In genomic region chr22:37259540-37260029, GRCh38 we compare ENCODE assay signal across 8 cellular contexts. TPM values are rescaled to one million over a fixed set of nuclear protein-coding genes. Genes with fewer than 3 reads are reported as not detected.
DNase-seq lines count a peak whose midpoint lies in the region; ATAC-seq, FAIRE-seq and TF ChIP-seq lines count a peak whose summit lies in the region.

No MANE protein-coding gene starts in this region.

- ATAC-seq in naive thymus-derived CD4-positive, alpha-beta T cell: peak; percentile 65
- no peak for ATAC-seq in GM18873 (IDR thresholded peaks at IDR 0.05; ENCODE audit: low FRiP score, unreplicated experiment)
- no peak for ATAC-seq in GM18519 (IDR thresholded peaks at IDR 0.05; ENCODE audit: low FRiP score, unreplicated experiment)

- no peak for FAIRE-seq in bronchial epithelial cell (lab: Jason Lieb, UNC)

- peaks cover 0 to 11% (median 3%) of the 10 kb centered on the region in 11 donors for H3K9me3 Mint-ChIP-seq in naive thymus-derived CD4-positive, alpha-beta T cell

- H3K9ac ChIP-seq in Karpas-422 (ENCODE audit: low read length): peak overlapping the region; percentile 42

- no peak overlapping the region for H3K27ac ChIP-seq in Karpas-422 (ENCODE audit: low read length)
- no peak overlapping the region for H3K27ac ChIP-seq in naive thymus-derived CD4-positive, alpha-beta T cell (ENCODE audit: low read depth, low read length)

- H3K4me3 Mint-ChIP-seq in naive thymus-derived CD4-positive, alpha-beta T cell: peak overlapping the region in 9 of 10 donors; percentile 33 to 74 (median 62)

- no peak overlapping the region for H3K4me3 ChIP-seq in Karpas-422 (ENCODE audit: low read length)
- no peak overlapping the region for H3K4me3 ChIP-seq in bronchial epithelial cell (ENCODE audit: low read depth, low read length)
- H3K4me3 ChIP-seq in naive thymus-derived CD4-positive, alpha-beta T cell (ENCODE audit: low read length): no peak overlapping the region

- peaks cover 30% of the 10 kb centered on the region for H3K4me1 ChIP-seq in Karpas-422 (ENCODE audit: low read length)
- H3K4me1 ChIP-seq in naive thymus-derived CD4-positive, alpha-beta T cell (ENCODE audit: control insufficient read depth in 2 of 2, insufficient read depth in 2 of 2, low read length in 2 of 2): peaks cover 7 to 24% of the 10 kb centered on the region in 2 donors

- peaks cover 0 to 17% (median 0%) of the 10 kb centered on the region in 5 donors for H3K27me3 Mint-ChIP-seq in naive thymus-derived CD4-positive, alpha-beta T cell

- H3K27me3 ChIP-seq in Karpas-422 (ENCODE audit: low read length) (no peaks in the 10 kb centered on the region; the same call in 1 of the 2 replicates), bronchial epithelial cell (ENCODE audit: control insufficient read depth, insufficient read depth, low read length) (no peaks in the 10 kb centered on the region)
- H3K27me3 ChIP-seq in naive thymus-derived CD4-positive, alpha-beta T cell (ENCODE audit: control insufficient read depth in 2 of 2, insufficient read depth in 2 of 2, low read length in 2 of 2): no peaks in the 10 kb centered on the region

- H3K4me2 ChIP-seq in Karpas-422 (ENCODE audit: low read depth, low read length, poor library complexity, severe bottlenecking): peak overlapping the region; percentile 56

- intact Hi-C loops in naive thymus-derived CD4-positive, alpha-beta T cell (cut with micrococcal nuclease): loop anchor here in 1 of 2 donors (1.0 to 2.0 kb wide), 4 partner anchors 15 to 181 kb away; partner anchors contain the start of gene RAC2

- H3K79me2 ChIP-seq in Karpas-422 (ENCODE audit: low read length): no peaks in the 10 kb centered on the region

- CTCF ChIA-PET in naive thymus-derived CD4-positive, alpha-beta T cell (lab: Charles Lee): interaction anchor here (0.6 to 5.8 kb wide), 30 partner anchors 8 to 307 kb away, joined by 3 to 184 read pairs (median 8); partner anchors contain the start of gene RAC2

- H3K4me1 Mint-ChIP-seq in naive thymus-derived CD4-positive, alpha-beta T cell: peaks cover 23 to 41% (median 34%) of the 10 kb centered on the region in 7 donors

- H3K27ac Mint-ChIP-seq in naive thymus-derived CD4-positive, alpha-beta T cell: peak overlapping the region in 7 of 9 donors; percentile 39 to 87 (median 73)

- no peaks in the 10 kb centered on the region for H3K9me2 ChIP-seq in Karpas-422 (replicated peaks; ENCODE audit: insufficient read depth, low read length)

- no peaks in the 10 kb centered on the region for H4K20me1 ChIP-seq in Karpas-422 (ENCODE audit: insufficient read depth, low read depth, low read length)

- POLR2A ChIA-PET in naive thymus-derived CD4-positive, alpha-beta T cell (lab: Charles Lee): interaction anchor here (0.8 to 5.9 kb wide), 10 partner anchors 11 to 93 kb away, joined by 3 to 151 read pairs (median 8); partner anchors contain the start of gene RAC2

- H3K9me3 ChIP-seq in Karpas-422 (ENCODE audit: low read length): peaks cover 7% of the 10 kb centered on the region
- H3K9me3 ChIP-seq in naive thymus-derived CD4-positive, alpha-beta T cell (ENCODE audit: control insufficient read depth in 2 of 3, low read length in 3 of 3): peaks cover 0 to 10% (median 10%) of the 10 kb centered on the region in 3 experiments

- no peak overlapping the region for H2AFZ ChIP-seq in Karpas-422 (ENCODE audit: low read length)

- peaks cover 0 to 6% (median 0%) of the 10 kb centered on the region in 5 donors for H3K36me3 Mint-ChIP-seq in naive thymus-derived CD4-positive, alpha-beta T cell

- no peaks in the 10 kb centered on the region for H3K36me3 ChIP-seq in Karpas-422 (ENCODE audit: insufficient read depth, low read length)
- H3K36me3 ChIP-seq in bronchial epithelial cell (ENCODE audit: control insufficient read depth, insufficient read depth, low read length): no peaks in the 10 kb centered on the region
- no peaks in the 10 kb centered on the region for H3K36me3 ChIP-seq in naive thymus-derived CD4-positive, alpha-beta T cell (ENCODE audit: control insufficient read depth in 2 of 3, insufficient read depth in 3 of 3, low read length in 3 of 3)

- TF ChIP-seq CTCF in bronchial epithelial cell (IDR thresholded peaks at IDR 0.05; ENCODE audit: insufficient read depth, low read length, severe bottlenecking): peak; percentile 78

- DNase-seq in activated CD4-positive, CD25-positive, alpha-beta regulatory T cell treated with anti-CD3 and anti-CD28 coated beads, Interleukin-2, amount 50 U/mL, for 72 hours: peak; percentile 36
- no peak for DNase-seq in activated CD4-positive, CD25-positive, alpha-beta regulatory T cell (lab: John Stamatoyannopoulos, UW)
- DNase-seq in Karpas-422 (no peak), bronchial epithelial cell (ENCODE audit: low read depth) (peak; percentile 40), activated gamma-delta T cell (lab: John Stamatoyannopoulos, UW) (no peak)
- DNase-seq in naive thymus-derived CD4-positive, alpha-beta T cell: peak in 2 of 9 donors; percentile 40 to 41

RNA-seq across cellular contexts. Expression of gene RAC2, which starts 15.5 kb away (rescaled TPM):
- total RNA-seq in Karpas-422 (2014; rRNA removed; shearing (Covaris generic); ENCODE audit: low replicate concordance): 251 and 294 TPM in 2 replicates
- 2.6 and 6.3 TPM in 2 replicates for total RNA-seq in bronchial epithelial cell
- 100 to 1,000 TPM; 263 to 886 (median 301) TPM for total RNA-seq in naive thymus-derived CD4-positive, alpha-beta T cell
- 100 to 1,000 TPM; 838 to 852 TPM for polyA plus RNA-seq in naive thymus-derived CD4-positive, alpha-beta T cell

RNA-seq across cellular contexts. Expression of gene CYTH4, which starts 22.7 kb away (rescaled TPM):
- 11.1 and 12.6 TPM in 2 replicates for total RNA-seq in Karpas-422 (2014; rRNA removed; shearing (Covaris generic); ENCODE audit: low replicate concordance)
- not detected in 2 replicates for total RNA-seq in bronchial epithelial cell
- total RNA-seq in naive thymus-derived CD4-positive, alpha-beta T cell: 100 to 1,000 TPM; 123 to 227 (median 214) TPM
- 10 to 100 TPM; 49.5 to 71.1 TPM for polyA plus RNA-seq in naive thymus-derived CD4-positive, alpha-beta T cell

RNA-seq across cellular contexts. Expression of gene SSTR3, which starts 47.3 kb away (rescaled TPM):
- total RNA-seq in Karpas-422 (2014; rRNA removed; shearing (Covaris generic); ENCODE audit: low replicate concordance): not detected in 2 replicates
- not detected in 2 replicates for total RNA-seq in bronchial epithelial cell
- 10 to 100 TPM in 2 of 5 experiments, 1 to 10 TPM in 3; 3.9 to 30.4 (median 6.4) TPM for total RNA-seq in naive thymus-derived CD4-positive, alpha-beta T cell
- polyA plus RNA-seq in naive thymus-derived CD4-positive, alpha-beta T cell: 1 to 10 TPM; 5.8 to 9.5 TPM

Comparison
In these comparisons a context has a peak if more than half of its experiments do, and no peak if none do; other contexts are left out.
1. DNase-seq: peak in activated CD4-positive, CD25-positive, alpha-beta regulatory T cell treated with anti-CD3 and anti-CD28 coated beads, Interleukin-2, amount 50 U/mL, for 72 hours (single experiment) and bronchial epithelial cell (single experiment); none in activated CD4-positive, CD25-positive, alpha-beta regulatory T cell (0 of 4), Karpas-422 (single experiment) and activated gamma-delta T cell (single experiment).
2. RNA of gene RAC2, which starts 15.5 kb away (total RNA-seq): 263 to 886 TPM in naive thymus-derived CD4-positive, alpha-beta T cell and 251 to 294 TPM in Karpas-422; 2.6 to 6.3 TPM in bronchial epithelial cell; every median in the first group is over 10 times any median in the second.
3. RNA of gene CYTH4, which starts 22.7 kb away (total RNA-seq): 123 to 227 TPM in naive thymus-derived CD4-positive, alpha-beta T cell and 11.1 to 12.6 TPM in Karpas-422; not detected in bronchial epithelial cell; every median in the first group is over 10 times any median in the second.